In genomic region chr1:202283991-202284390, GRCh38 we compare ENCODE assay signal across 13 cellular contexts.
DNase-seq lines count a peak whose midpoint lies in the region; ATAC-seq and TF ChIP-seq lines count a peak whose summit lies in the region.
"Had no signal": no experiment of that assay in that cellular context is flagged by ENCODE, and none has a peak within 500 bp of the region (broad histone marks: within the 10 kb centered on the region; RNA-seq: fewer than 3 reads in every experiment).

No MANE protein-coding gene starts in this region.

- H3K4me1 ChIP-seq in KMS-11 (ENCODE audit: low read depth, poor library complexity, severe bottlenecking), result peaks cover 29% of the 10 kb centered on the region
- H3K4me1 ChIP-seq: Peyer's patch had no signal

- no peaks in the 10 kb centered on the region for H4K20me1 ChIP-seq in KMS-11 (ENCODE audit: insufficient read depth)

- in situ Hi-C loops in brain microvascular endothelial cell (cut with HindIII; ENCODE audit: low pct_ligation_motif_present, low sequenced_read_pairs), result no loop called here

- no peak overlapping the region for H3K9ac ChIP-seq in KMS-11

- H3K4me3 ChIP-seq in AG10803 (ENCODE audit: low read length) (no peak overlapping the region), KMS-11 (IDR thresholded peaks at IDR 0.05; ENCODE audit: insufficient read depth, low read depth, low read length) (peak overlapping the region; percentile 55), brain microvascular endothelial cell (ENCODE audit: low read depth, low read length) (no peak overlapping the region)
- H3K4me3 ChIP-seq: body of pancreas, esophagus muscularis mucosa, Peyer's patch had no signal

- no peak for ATAC-seq in GM18867 (IDR thresholded peaks at IDR 0.05; ENCODE audit: unreplicated experiment)
- ATAC-seq: body of pancreas had no signal

- H3K27me3 ChIP-seq in KMS-11 (ENCODE audit: insufficient read depth, low read depth) (no peaks in the 10 kb centered on the region), brain microvascular endothelial cell (replicated peaks) (no peaks in the 10 kb centered on the region)
- H3K27me3 ChIP-seq: BE2C, body of pancreas, Peyer's patch had no signal

- DNase-seq in AG10803 (ENCODE audit: low read depth), result peak; percentile 86
- DNase-seq in brain microvascular endothelial cell, result peak; percentile 39
- peak; percentile 52 for DNase-seq in kidney glomerular epithelial cell (lab: John Stamatoyannopoulos, UW)
- no peak for DNase-seq in NCI-H510A (lab: John Stamatoyannopoulos, UW)
- DNase-seq in C1 segment of cervical spinal cord (lab: John Stamatoyannopoulos, UW), result no peak
- no peak for DNase-seq in NCI-H2196 (lab: John Stamatoyannopoulos, UW; ENCODE audit: unreplicated experiment)
- DNase-seq: occipital lobe had no signal

- peak overlapping the region; percentile 29 for H3K4me2 ChIP-seq in KMS-11

- H3K27ac ChIP-seq in KMS-11, result no peak overlapping the region; the same call in 1 of the 2 replicates
- H3K27ac ChIP-seq in brain microvascular endothelial cell, result no peak overlapping the region
- H3K27ac ChIP-seq: body of pancreas, esophagus muscularis mucosa, Peyer's patch had no signal

- no peaks in the 10 kb centered on the region for H3K79me2 ChIP-seq in KMS-11 (ENCODE audit: insufficient read depth, low read depth)

- H2AFZ ChIP-seq in KMS-11 (ENCODE audit: low read depth), result peak overlapping the region; percentile 8; the same call in 1 of the 2 replicates

- TF ChIP-seq CTCF in AG10803 (conservative IDR thresholded peaks at IDR 0.05; ENCODE audit: low read length) (no peak), KMS-11 (conservative IDR thresholded peaks at IDR 0.05; ENCODE audit: low read depth, low read length) (no peak), brain microvascular endothelial cell (IDR thresholded peaks at IDR 0.05; ENCODE audit: low read depth, low read length, missing control alignments) (no peak)

- H3K36me3 ChIP-seq in KMS-11 (ENCODE audit: insufficient read depth) (no peaks in the 10 kb centered on the region), brain microvascular endothelial cell (replicated peaks) (no peaks in the 10 kb centered on the region)
- H3K36me3 ChIP-seq: BE2C, esophagus muscularis mucosa, Peyer's patch had no signal

Comparison
In these comparisons a context has a peak if more than half of its experiments do, and no peak if none do; other contexts are left out.
1. DNase-seq: peak in AG10803 (single experiment), brain microvascular endothelial cell (single experiment) and kidney glomerular epithelial cell (single experiment); none in NCI-H510A (single experiment), C1 segment of cervical spinal cord (0 of 14) and NCI-H2196 (single experiment).